In genomic region chr2:158845869-158846268, GRCh38 we compare ENCODE assay signal across 13 cellular contexts. TPM values are rescaled to one million over a fixed set of nuclear protein-coding genes. Genes with fewer than 3 reads are reported as not detected.
DNase-seq lines count a peak whose midpoint lies in the region; ATAC-seq and TF ChIP-seq lines count a peak whose summit lies in the region.
"Had no signal": no experiment of that assay in that cellular context is flagged by ENCODE, and none has a peak within 500 bp of the region (broad histone marks: within the 10 kb centered on the region; RNA-seq: fewer than 3 reads in every experiment).

No MANE protein-coding gene starts in this region.

- H3K27ac ChIP-seq in right atrium auricular region (no peak overlapping the region), vagina (peak overlapping the region; percentile 2)
- H3K27ac ChIP-seq: gastroesophageal sphincter had no signal

- H3K4me3 ChIP-seq in right atrium auricular region = no peak overlapping the region
- H3K4me3 ChIP-seq in vagina = no peak overlapping the region
- H3K4me3 ChIP-seq: gastroesophageal sphincter had no signal

- no peak for TF ChIP-seq POLR2A in vagina (IDR thresholded peaks at IDR 0.05)

- peak; percentile 62 for ATAC-seq in left ventricle myocardium superior
- ATAC-seq: gastroesophageal sphincter had no signal

- intact Hi-C loops in left ventricle myocardium superior (cut with micrococcal nuclease) (no loop called here), vagina (cut with DNase I) (no loop called here), posterior vena cava (cut with DNase I) (no loop called here)

- H3K9me3 ChIP-seq in right atrium auricular region (no peaks in the 10 kb centered on the region), vagina (no peaks in the 10 kb centered on the region)
- H3K9me3 ChIP-seq: gastroesophageal sphincter had no signal

- DNase-seq in left ventricle myocardium superior (no peak), right atrium auricular region (ENCODE audit: low spot score) (no peak), NCI-H748 (lab: John Stamatoyannopoulos, UW; ENCODE audit: unreplicated experiment) (peak; percentile 69), fibroblast of gingiva (ENCODE audit: low read depth) (peak; percentile 12), vagina (ENCODE audit: extremely low spot score in 2 of 2) (no peak), COLO829 (ENCODE audit: low spot score) (no peak), NCI-H226 (no peak), posterior vena cava (ENCODE audit: low spot score) (no peak)
- DNase-seq: ACHN; HCEC 1CT; left cardiac atrium; stimulated activated CD8-positive, alpha-beta memory T cell treated with anti-CD3 and anti-CD28 coated beads, Interleukin-4, amount 100 ng/mL, for 48 hours had no signal

- no peaks in the 10 kb centered on the region for H3K27me3 ChIP-seq in right atrium auricular region
- no peaks in the 10 kb centered on the region for H3K27me3 ChIP-seq in vagina
- H3K27me3 ChIP-seq: gastroesophageal sphincter had no signal

- H3K4me1 ChIP-seq in right atrium auricular region = peaks cover 0 to 20% of the 10 kb centered on the region in 2 donors
- peaks cover 29% of the 10 kb centered on the region for H3K4me1 ChIP-seq in vagina

- H3K36me3 ChIP-seq in right atrium auricular region (no peaks in the 10 kb centered on the region), vagina (no peaks in the 10 kb centered on the region)
- H3K36me3 ChIP-seq: gastroesophageal sphincter had no signal

- TF ChIP-seq CTCF in right atrium auricular region (IDR thresholded peaks at IDR 0.05) = no peak
- no peak for TF ChIP-seq CTCF in vagina (IDR thresholded peaks at IDR 0.05)

RNA-seq across cellular contexts. Expression of gene DAPL1, which starts 50.8 kb away (rescaled TPM):
- total RNA-seq in left ventricle myocardium superior (not detected), right atrium auricular region (not detected), vagina (101 TPM), posterior vena cava (not detected)
- total RNA-seq: left cardiac atrium had no signal

Comparison
In these comparisons a context has a peak if more than half of its experiments do, and no peak if none do; other contexts are left out.
1. DNase-seq: peak in NCI-H748 (single experiment) and fibroblast of gingiva (single experiment); none in left ventricle myocardium superior (single experiment), right atrium auricular region (single experiment), vagina (0 of 2), COLO829 (single experiment), NCI-H226 (single experiment) and posterior vena cava (single experiment).
2. RNA of gene DAPL1, which starts 50.8 kb away (total RNA-seq): 101 TPM in vagina (single experiment); not detected in posterior vena cava, not detected in left ventricle myocardium superior (single experiment) and not detected in right atrium auricular region; every median in the first group is over 10 times any median in the second.